In genomic region chr18:50280707-50281294, GRCh38 we compare ENCODE assay signal across 8 cellular contexts. TPM values are rescaled to one million over a fixed set of nuclear protein-coding genes. Genes with fewer than 3 reads are reported as not detected.
DNase-seq lines count a peak whose midpoint lies in the region; ATAC-seq and TF ChIP-seq lines count a peak whose summit lies in the region.

No MANE protein-coding gene starts in this region.

- H3K4me1 Mint-ChIP-seq in activated T-helper 1 cell treated with anti-CD3 and anti-CD28 coated beads, Interleukin-12 subunit alpha, Interleukin-12 subunit beta, Interleukin-2, Interleukin-4 antibody, amounts not matched to agents 30 ng/mL and 10 ng/mL and 1 ng/mL, durations not matched to agents 14 hours and 24 hours and 36 hours (ENCODE audit: low read depth), result peaks cover 35% of the 10 kb centered on the region
- peaks cover 77% of the 10 kb centered on the region for H3K4me1 Mint-ChIP-seq in stimulated activated effector memory CD8-positive, alpha-beta T cell treated with anti-CD3 and anti-CD28 coated beads, Interleukin-12 subunit alpha, Interleukin-12 subunit beta, amount 100 ng/mL, for 72 hours

- H3K4me3 ChIP-seq in HFF-Myc (replicated peaks; ENCODE audit: low read depth, low read length), result peak overlapping the region; percentile 94
- peak overlapping the region; percentile 95 for H3K4me3 ChIP-seq in iPS-11a (ENCODE audit: low read depth, low read length)

- H3K36me3 Mint-ChIP-seq in activated T-helper 1 cell treated with anti-CD3 and anti-CD28 coated beads, Interleukin-12 subunit alpha, Interleukin-12 subunit beta, Interleukin-2, Interleukin-4 antibody, amounts not matched to agents 30 ng/mL and 10 ng/mL and 1 ng/mL, durations not matched to agents 14 hours and 24 hours and 36 hours (ENCODE audit: low read depth), result peaks cover 58% of the 10 kb centered on the region
- peaks cover 98% of the 10 kb centered on the region for H3K36me3 Mint-ChIP-seq in stimulated activated effector memory CD8-positive, alpha-beta T cell treated with anti-CD3 and anti-CD28 coated beads, Interleukin-12 subunit alpha, Interleukin-12 subunit beta, amount 100 ng/mL, for 72 hours

- DNase-seq in HFF-Myc (ENCODE audit: extremely low read depth, low read depth), result no peak
- no peak for DNase-seq in activated T-helper 1 cell treated with anti-CD3 and anti-CD28 coated beads, Interleukin-12 subunit alpha, Interleukin-12 subunit beta, Interleukin-2, Interleukin-4 antibody, amounts not matched to agents 30 ng/mL and 10 ng/mL and 1 ng/mL, durations not matched to agents 14 hours and 24 hours and 36 hours (ENCODE audit: low spot score)
- no peak for DNase-seq in stimulated activated effector memory CD8-positive, alpha-beta T cell treated with anti-CD3 and anti-CD28 coated beads, Interleukin-12 subunit alpha, Interleukin-12 subunit beta, amount 100 ng/mL, for 72 hours (ENCODE audit: low spot score in 2 of 2)
- no peak for DNase-seq in NCI-H2227 (lab: John Stamatoyannopoulos, UW; ENCODE audit: unreplicated experiment)

- no peak for ATAC-seq in stimulated activated effector memory CD8-positive, alpha-beta T cell treated with anti-CD3 and anti-CD28 coated beads, Interleukin-12 subunit alpha, Interleukin-12 subunit beta, amount 100 ng/mL, for 72 hours
- no peak for ATAC-seq in GM19452 (IDR thresholded peaks at IDR 0.05; ENCODE audit: unreplicated experiment)
- ATAC-seq in HG03159 (IDR thresholded peaks at IDR 0.05; ENCODE audit: unreplicated experiment), result no peak
- no peak for ATAC-seq in HG03039 (IDR thresholded peaks at IDR 0.05; ENCODE audit: unreplicated experiment)

- TF ChIP-seq CTCF in HFF-Myc (IDR thresholded peaks at IDR 0.05; ENCODE audit: low read depth, low read length, missing control alignments), result no peak

- intact Hi-C loops in activated T-helper 1 cell treated with anti-CD3 and anti-CD28 coated beads, Interleukin-12 subunit alpha, Interleukin-12 subunit beta, Interleukin-2, Interleukin-4 antibody, amounts not matched to agents 30 ng/mL and 10 ng/mL and 1 ng/mL, durations not matched to agents 14 hours and 24 hours and 36 hours (cut with micrococcal nuclease), result loop anchor here (1.0 to 10.0 kb wide), 13 partner anchors 8 to 1336 kb away; partner anchors contain the start of genes ACAA2, CFAP53, ELAC1 and ME2

- no peaks in the 10 kb centered on the region for H3K27me3 Mint-ChIP-seq in activated T-helper 1 cell treated with anti-CD3 and anti-CD28 coated beads, Interleukin-12 subunit alpha, Interleukin-12 subunit beta, Interleukin-2, Interleukin-4 antibody, amounts not matched to agents 30 ng/mL and 10 ng/mL and 1 ng/mL, durations not matched to agents 14 hours and 24 hours and 36 hours (ENCODE audit: insufficient read depth)

- peak overlapping the region; percentile 87 for H3K27ac Mint-ChIP-seq in activated T-helper 1 cell treated with anti-CD3 and anti-CD28 coated beads, Interleukin-12 subunit alpha, Interleukin-12 subunit beta, Interleukin-2, Interleukin-4 antibody, amounts not matched to agents 30 ng/mL and 10 ng/mL and 1 ng/mL, durations not matched to agents 14 hours and 24 hours and 36 hours
- peak overlapping the region; percentile 99 for H3K27ac Mint-ChIP-seq in stimulated activated effector memory CD8-positive, alpha-beta T cell treated with anti-CD3 and anti-CD28 coated beads, Interleukin-12 subunit alpha, Interleukin-12 subunit beta, amount 100 ng/mL, for 72 hours

- H3K4me3 Mint-ChIP-seq in activated T-helper 1 cell treated with anti-CD3 and anti-CD28 coated beads, Interleukin-12 subunit alpha, Interleukin-12 subunit beta, Interleukin-2, Interleukin-4 antibody, amounts not matched to agents 30 ng/mL and 10 ng/mL and 1 ng/mL, durations not matched to agents 14 hours and 24 hours and 36 hours, result peak overlapping the region; percentile 91
- peak overlapping the region; percentile 97 for H3K4me3 Mint-ChIP-seq in stimulated activated effector memory CD8-positive, alpha-beta T cell treated with anti-CD3 and anti-CD28 coated beads, Interleukin-12 subunit alpha, Interleukin-12 subunit beta, amount 100 ng/mL, for 72 hours

- H3K9me3 Mint-ChIP-seq in activated T-helper 1 cell treated with anti-CD3 and anti-CD28 coated beads, Interleukin-12 subunit alpha, Interleukin-12 subunit beta, Interleukin-2, Interleukin-4 antibody, amounts not matched to agents 30 ng/mL and 10 ng/mL and 1 ng/mL, durations not matched to agents 14 hours and 24 hours and 36 hours, result no peaks in the 10 kb centered on the region
- no peaks in the 10 kb centered on the region for H3K9me3 Mint-ChIP-seq in stimulated activated effector memory CD8-positive, alpha-beta T cell treated with anti-CD3 and anti-CD28 coated beads, Interleukin-12 subunit alpha, Interleukin-12 subunit beta, amount 100 ng/mL, for 72 hours

RNA-seq across cellular contexts. Expression of gene MBD1, which starts 0.5 kb away (rescaled TPM):
- total RNA-seq in activated T-helper 1 cell treated with anti-CD3 and anti-CD28 coated beads, Interleukin-12 subunit alpha, Interleukin-12 subunit beta, Interleukin-2, Interleukin-4 antibody, amounts not matched to agents 30 ng/mL and 10 ng/mL and 1 ng/mL, durations not matched to agents 14 hours and 24 hours and 36 hours, result 94.8 and 95.2 TPM in 2 replicates

RNA-seq across cellular contexts. Expression of gene CXXC1, which starts 6.7 kb away (rescaled TPM):
- total RNA-seq in activated T-helper 1 cell treated with anti-CD3 and anti-CD28 coated beads, Interleukin-12 subunit alpha, Interleukin-12 subunit beta, Interleukin-2, Interleukin-4 antibody, amounts not matched to agents 30 ng/mL and 10 ng/mL and 1 ng/mL, durations not matched to agents 14 hours and 24 hours and 36 hours, result 114 and 117 TPM in 2 replicates

RNA-seq across cellular contexts. Expression of gene CFAP53, which starts 14.5 kb away (rescaled TPM):
- 0.31 and 0.34 TPM in 2 replicates for total RNA-seq in activated T-helper 1 cell treated with anti-CD3 and anti-CD28 coated beads, Interleukin-12 subunit alpha, Interleukin-12 subunit beta, Interleukin-2, Interleukin-4 antibody, amounts not matched to agents 30 ng/mL and 10 ng/mL and 1 ng/mL, durations not matched to agents 14 hours and 24 hours and 36 hours
